ENCODE assay signal across 19 cellular contexts in the genomic region with DNA sequence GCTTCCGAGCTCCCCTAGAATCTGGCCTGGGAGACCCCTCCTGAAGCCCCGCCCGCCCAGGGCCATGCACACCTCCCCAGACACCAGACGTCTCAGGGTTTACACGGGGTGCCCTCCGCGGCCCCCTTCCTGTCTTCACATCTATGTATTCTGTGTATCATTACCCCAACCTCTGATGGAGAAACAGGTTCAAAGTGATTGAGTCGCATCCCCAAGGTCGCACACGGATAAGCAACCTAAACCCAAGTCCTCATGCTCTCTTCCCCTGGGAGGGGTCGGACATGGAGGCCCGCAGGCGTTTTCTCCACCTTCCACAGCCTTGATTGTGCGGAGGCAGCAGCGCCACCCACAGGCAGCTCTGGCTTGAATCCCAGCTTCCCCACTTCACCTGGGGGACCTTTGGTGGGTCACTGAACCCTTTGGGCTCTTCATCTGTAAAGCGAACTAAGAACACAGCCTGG.
DNase-seq lines count a peak whose midpoint lies in the region; ATAC-seq and TF ChIP-seq lines count a peak whose summit lies in the region.
"Had no signal": no experiment of that assay in that cellular context is flagged by ENCODE, and none has a peak within 500 bp of the region (broad histone marks: within the 10 kb centered on the region; RNA-seq: fewer than 3 reads in every experiment).

No MANE protein-coding gene starts in this region.

- no peak overlapping the region for H2BK5ac ChIP-seq in mesendoderm (ENCODE audit: low read length)

- ATAC-seq in right cardiac atrium (no peak), WTC11 (peak; percentile 8; the same call in 1 of the 2 replicates), GM19463 (IDR thresholded peaks at IDR 0.05; ENCODE audit: unreplicated experiment) (no peak), HG02884 (IDR thresholded peaks at IDR 0.05; ENCODE audit: unreplicated experiment) (no peak)
- ATAC-seq: CD8-positive, alpha-beta T cell; K562; stimulated activated naive CD8-positive, alpha-beta T cell treated with anti-CD3 and anti-CD28 coated beads, Interleukin-15, amount 100 ng/mL, for 72 hours had no signal

- no peak overlapping the region for H3K4me2 ChIP-seq in mesendoderm (ENCODE audit: low read length)
- H3K4me2 ChIP-seq: hepatocyte had no signal

- no peak overlapping the region for H2BK15ac ChIP-seq in mesendoderm (replicated peaks; ENCODE audit: low read depth)

- H3K27me3 ChIP-seq in left ventricle myocardium inferior (ENCODE audit: low read depth) (peaks cover 50% of the 10 kb centered on the region), right cardiac atrium (ENCODE audit: control insufficient read depth, insufficient read depth) (no peaks in the 10 kb centered on the region), mesendoderm (ENCODE audit: insufficient read depth, low read length, poor library complexity) (no peaks in the 10 kb centered on the region)
- H3K27me3 ChIP-seq: hepatocyte, pancreas had no signal

- no peak overlapping the region for H3K4ac ChIP-seq in mesendoderm (ENCODE audit: low read depth, low read length)

- H3K27me3 Mint-ChIP-seq in WTC11 (ENCODE audit: low read depth), result no peaks in the 10 kb centered on the region
- H3K27me3 Mint-ChIP-seq: activated CD4-positive, alpha-beta memory T cell treated with anti-CD3 and anti-CD28 coated beads, Interleukin-2, amount 10 ng/mL, durations not matched to agents 7 days and 5 days; stimulated activated naive CD8-positive, alpha-beta T cell treated with anti-CD3 and anti-CD28 coated beads, Interleukin-15, amount 100 ng/mL, for 72 hours had no signal

- H2AK5ac ChIP-seq in mesendoderm (ENCODE audit: low read length), result no peak overlapping the region

- no peaks in the 10 kb centered on the region for H3K79me1 ChIP-seq in mesendoderm (ENCODE audit: low read length)

- H3K4me1 Mint-ChIP-seq in WTC11, result peaks cover 21% of the 10 kb centered on the region
- H3K4me1 Mint-ChIP-seq: activated CD4-positive, alpha-beta memory T cell treated with anti-CD3 and anti-CD28 coated beads, Interleukin-2, amount 10 ng/mL, durations not matched to agents 7 days and 5 days; activated naive CD4-positive, alpha-beta T cell treated with anti-CD3 and anti-CD28 coated beads, Interleukin-2, amount 10 ng/mL, durations not matched to agents 7 days and 5 days; stimulated activated naive CD8-positive, alpha-beta T cell treated with anti-CD3 and anti-CD28 coated beads, Interleukin-15, amount 100 ng/mL, for 72 hours had no signal

- H4K8ac ChIP-seq in mesendoderm (ENCODE audit: low read depth, low read length), result no peak overlapping the region

- H3K79me2 ChIP-seq in mesendoderm (ENCODE audit: control insufficient read depth, insufficient read depth, low read length), result no peaks in the 10 kb centered on the region
- H3K79me2 ChIP-seq: hepatocyte had no signal

- peak overlapping the region; percentile 15 for H3K18ac ChIP-seq in mesendoderm (ENCODE audit: low read length)

- 89% methylated on average over 16 of the region's 16 CpGs for WGBS in right cardiac atrium
- WGBS in mesendoderm (ENCODE audit: extremely low coverage, insufficient coverage, low lambda C conversion rate), result no CpG with 5 or more reads among the region's 16 CpGs

- no peak overlapping the region for H4K5ac ChIP-seq in mesendoderm (ENCODE audit: low read length)

- no peaks in the 10 kb centered on the region for H3K9me3 ChIP-seq in left ventricle myocardium inferior (replicated peaks)
- no peaks in the 10 kb centered on the region for H3K9me3 ChIP-seq in right cardiac atrium (ENCODE audit: control insufficient read depth, low read length)
- H3K9me3 ChIP-seq: pancreas had no signal

- DNase-seq in left ventricle myocardium inferior (no peak), right cardiac atrium (no peak), WTC11 (ENCODE audit: low spot score) (peak; percentile 74), mesendoderm (peak; percentile 37), NK-92 (lab: John Stamatoyannopoulos, UW; ENCODE audit: unreplicated experiment) (no peak), NCI-H187 treated with DMSO at 0.1 percent for 48 hours (lab: John Stamatoyannopoulos, UW) (no peak)
- DNase-seq: activated CD4-positive, alpha-beta memory T cell treated with anti-CD3 and anti-CD28 coated beads, Interleukin-2, amount 10 ng/mL, durations not matched to agents 7 days and 5 days; activated naive CD4-positive, alpha-beta T cell treated with anti-CD3 and anti-CD28 coated beads, Interleukin-2, amount 10 ng/mL, durations not matched to agents 7 days and 5 days; CD8-positive, alpha-beta T cell; DMS79; naive thymus-derived CD4-positive, alpha-beta T cell; NCI-H2029 treated with DMSO at 0.1 percent for 48 hours; SHP77; stimulated activated naive CD8-positive, alpha-beta T cell treated with anti-CD3 and anti-CD28 coated beads, Interleukin-15, amount 100 ng/mL, for 72 hours had no signal

- TF ChIP-seq CTCF in left ventricle myocardium inferior (IDR thresholded peaks at IDR 0.05; ENCODE audit: borderline replicate concordance) (no peak), WTC11 (IDR thresholded peaks at IDR 0.05) (0 out of 2 replicates have a peak, but pooled peaks have one; percentile 42)

- CTCF ChIA-PET in WTC11 (lab: Charles Lee), result interaction anchor here (1.0 to 2.0 kb wide), 11 partner anchors 59 to 379 kb away, joined by 3 to 10 read pairs (median 4); no protein-coding TSS in a partner anchor

- H3K36me3 ChIP-seq in left ventricle myocardium inferior (no peaks in the 10 kb centered on the region), mesendoderm (ENCODE audit: control insufficient read depth, insufficient read depth, low read length) (no peaks in the 10 kb centered on the region)
- H3K36me3 ChIP-seq: pancreas had no signal

- H3K4me3 ChIP-seq in left ventricle myocardium inferior (no peak overlapping the region), right cardiac atrium (ENCODE audit: low read length) (no peak overlapping the region), mesendoderm (ENCODE audit: low read length) (no peak overlapping the region)
- H3K4me3 ChIP-seq: hepatocyte, K562, pancreas had no signal

- intact Hi-C loops in left ventricle myocardium inferior (cut with micrococcal nuclease), result no loop called here
- intact Hi-C loops in right cardiac atrium (cut with DNase I), result no loop called here

- H3K4me3 Mint-ChIP-seq in WTC11, result no peak overlapping the region
- H3K4me3 Mint-ChIP-seq: activated CD4-positive, alpha-beta memory T cell treated with anti-CD3 and anti-CD28 coated beads, Interleukin-2, amount 10 ng/mL, durations not matched to agents 7 days and 5 days; activated naive CD4-positive, alpha-beta T cell treated with anti-CD3 and anti-CD28 coated beads, Interleukin-2, amount 10 ng/mL, durations not matched to agents 7 days and 5 days; CD8-positive, alpha-beta T cell; stimulated activated naive CD8-positive, alpha-beta T cell treated with anti-CD3 and anti-CD28 coated beads, Interleukin-15, amount 100 ng/mL, for 72 hours had no signal

- H3K36me3 Mint-ChIP-seq in WTC11, result no peaks in the 10 kb centered on the region
- H3K36me3 Mint-ChIP-seq: activated naive CD4-positive, alpha-beta T cell treated with anti-CD3 and anti-CD28 coated beads, Interleukin-2, amount 10 ng/mL, durations not matched to agents 7 days and 5 days; CD8-positive, alpha-beta T cell had no signal

- POLR2A ChIA-PET in WTC11 (lab: Charles Lee), result no interaction called here

- H2BK120ac ChIP-seq in mesendoderm (ENCODE audit: low read depth, low read length), result no peak overlapping the region

- H3K23ac ChIP-seq in mesendoderm (ENCODE audit: low read length), result no peak overlapping the region

- peaks cover 15% of the 10 kb centered on the region for H3K9me3 Mint-ChIP-seq in WTC11
- H3K9me3 Mint-ChIP-seq: activated CD4-positive, alpha-beta memory T cell treated with anti-CD3 and anti-CD28 coated beads, Interleukin-2, amount 10 ng/mL, durations not matched to agents 7 days and 5 days; CD8-positive, alpha-beta T cell had no signal

- H3K4me1 ChIP-seq in left ventricle myocardium inferior (peaks cover 13% of the 10 kb centered on the region), right cardiac atrium (ENCODE audit: control insufficient read depth, insufficient read depth, low read length) (peaks cover 3% of the 10 kb centered on the region), mesendoderm (ENCODE audit: control insufficient read depth, low read depth, low read length) (peaks cover 3% of the 10 kb centered on the region)
- H3K4me1 ChIP-seq: pancreas had no signal

- peak overlapping the region; percentile 30 for H3K27ac ChIP-seq in left ventricle myocardium inferior (replicated peaks)
- no peak overlapping the region for H3K27ac ChIP-seq in right cardiac atrium (ENCODE audit: low read length)
- H3K27ac ChIP-seq in mesendoderm (ENCODE audit: low read depth, low read length), result no peak overlapping the region
- H3K27ac ChIP-seq: hepatocyte, pancreas had no signal

- no peak overlapping the region for H3K9ac ChIP-seq in mesendoderm (ENCODE audit: low read length)

- peak overlapping the region; percentile 2 for H3K56ac ChIP-seq in mesendoderm (ENCODE audit: low read length)

- H3K27ac Mint-ChIP-seq in WTC11, result no peak overlapping the region; the same call in 1 of the 2 replicates
- H3K27ac Mint-ChIP-seq: activated CD4-positive, alpha-beta memory T cell treated with anti-CD3 and anti-CD28 coated beads, Interleukin-2, amount 10 ng/mL, durations not matched to agents 7 days and 5 days; activated naive CD4-positive, alpha-beta T cell treated with anti-CD3 and anti-CD28 coated beads, Interleukin-2, amount 10 ng/mL, durations not matched to agents 7 days and 5 days; CD8-positive, alpha-beta T cell; naive thymus-derived CD4-positive, alpha-beta T cell had no signal

TF ChIP-seq in WTC11, 78 proteins besides CTCF, POLR2A, EP300 and RAD21 (continues in another document):
- TF ChIP-seq, protein P1, sequence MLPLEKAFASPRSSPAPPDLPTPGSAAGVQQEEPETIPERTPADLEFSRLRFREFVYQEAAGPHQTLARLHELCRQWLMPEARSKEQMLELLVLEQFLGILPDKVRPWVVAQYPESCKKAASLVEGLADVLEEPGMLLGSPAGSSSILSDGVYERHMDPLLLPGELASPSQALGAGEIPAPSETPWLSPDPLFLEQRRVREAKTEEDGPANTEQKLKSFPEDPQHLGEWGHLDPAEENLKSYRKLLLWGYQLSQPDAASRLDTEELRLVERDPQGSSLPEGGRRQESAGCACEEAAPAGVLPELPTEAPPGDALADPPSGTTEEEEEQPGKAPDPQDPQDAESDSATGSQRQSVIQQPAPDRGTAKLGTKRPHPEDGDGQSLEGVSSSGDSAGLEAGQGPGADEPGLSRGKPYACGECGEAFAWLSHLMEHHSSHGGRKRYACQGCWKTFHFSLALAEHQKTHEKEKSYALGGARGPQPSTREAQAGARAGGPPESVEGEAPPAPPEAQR (CRISPR knock-in tag; IDR thresholded peaks at IDR 0.05), result no peak
- TF ChIP-seq ZNF396 (CRISPR knock-in tag; IDR thresholded peaks at IDR 0.05; ENCODE audit: borderline replicate concordance), result no peak

Comparison
In these comparisons a context has a peak if more than half of its experiments do, and no peak if none do; other contexts are left out.
1. DNase-seq: peak in WTC11 (single experiment) and mesendoderm (single experiment); none in left ventricle myocardium inferior (single experiment), right cardiac atrium (0 of 3), NK-92 (single experiment) and NCI-H187 treated with DMSO at 0.1 percent for 48 hours (single experiment).